ENCODE assay signal across 28 cellular contexts in the genomic region with DNA sequence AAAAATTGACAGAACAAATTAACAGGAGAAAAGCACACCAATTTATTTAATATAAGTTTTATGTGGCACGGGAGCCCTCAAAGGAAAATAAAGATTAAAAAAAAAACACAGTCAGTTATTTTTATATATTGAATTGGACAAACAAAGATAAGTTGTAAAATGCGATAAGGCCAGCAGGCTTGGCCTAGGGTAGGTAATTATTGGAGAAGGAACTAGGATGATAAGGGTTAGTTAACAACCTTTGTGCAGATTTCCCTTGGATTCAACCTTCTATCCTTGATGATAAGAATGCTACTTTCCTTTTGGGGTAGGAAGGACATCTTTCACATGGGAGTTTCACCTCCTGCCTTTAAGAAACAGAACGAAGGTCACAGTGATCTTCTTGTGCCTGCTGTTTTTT.
"Had no signal": no experiment of that assay in that cellular context is flagged by ENCODE, and none has a peak within 500 bp of the region (broad histone marks: within the 10 kb centered on the region; RNA-seq: fewer than 3 reads in every experiment).

No MANE protein-coding gene starts in this region.

- H3K4me3 ChIP-seq: neural progenitor cell, ovary, psoas muscle, right lobe of liver, sigmoid colon, smooth muscle cell, spleen, suprapubic skin, testis, tibial nerve, upper lobe of left lung, vagina had no signal

- H3K27ac ChIP-seq: neural progenitor cell, ovary, parathyroid adenoma, psoas muscle, right lobe of liver, sigmoid colon, spleen, suprapubic skin, testis, tibial nerve, upper lobe of left lung, vagina had no signal

- DNase-seq: natural killer cell; occipital lobe; ovary; posterior cingulate gyrus; psoas muscle; right cardiac atrium; right lobe of liver; sigmoid colon; spleen; stimulated activated CD4-positive, alpha-beta T cell treated with anti-CD3 and anti-CD28 coated beads, Interleukin-12 subunit alpha, Interleukin-12 subunit beta, amount 100 ng/mL, for 4 hours; stimulated activated CD4-positive, alpha-beta T cell treated with anti-CD3 and anti-CD28 coated beads, Interleukin-1b, Interleukin-23, amount 100 ng/mL, for 48 hours; stimulated activated CD4-positive, alpha-beta T cell treated with anti-CD3 and anti-CD28 coated beads, Interleukin-4, amount 100 ng/mL, for 1 hour; stimulated activated CD4-positive, alpha-beta T cell treated with anti-CD3 and anti-CD28 coated beads, Interleukin-4, amount 100 ng/mL, for 4 hours; stimulated activated CD8-positive, alpha-beta memory T cell treated with anti-CD3 and anti-CD28 coated beads, Interleukin-4, amount 100 ng/mL, for 48 hours; stimulated activated naive CD4-positive, alpha-beta T cell; stimulated activated naive CD8-positive, alpha-beta T cell treated with anti-CD3 and anti-CD28 coated beads, Interleukin-15, amount 100 ng/mL, for 72 hours; stimulated activated naive CD8-positive, alpha-beta T cell treated with anti-CD3 and anti-CD28 coated beads, Interleukin-15, Interleukin-2, amounts not matched to agents 100 U/mL and 50 U/mL, for 24 hours; substantia nigra; testis; trophoblast cell; upper lobe of left lung had no signal

- H3K27me3 ChIP-seq: neural progenitor cell, ovary, right lobe of liver, sigmoid colon, testis, tibial nerve, upper lobe of left lung, vagina had no signal

- H3K9me3 ChIP-seq: ovary, psoas muscle, right lobe of liver, sigmoid colon, spleen, suprapubic skin, testis, tibial nerve, upper lobe of left lung, vagina had no signal

- ATAC-seq: natural killer cell; psoas muscle; right cardiac atrium; right lobe of liver; stimulated activated memory B cell treated with anti-CD40 and anti-IgM and Interleukin-4, amounts not matched to agents 10 μg/mL and 1 μg/mL and 100 μg/mL, for 72 hours; stimulated activated naive CD8-positive, alpha-beta T cell treated with anti-CD3 and anti-CD28 coated beads, Interleukin-15, amount 100 ng/mL, for 72 hours; stimulated activated naive CD8-positive, alpha-beta T cell treated with anti-CD3 and anti-CD28 coated beads, Interleukin-15, Interleukin-2, amounts not matched to agents 100 U/mL and 50 U/mL, for 24 hours had no signal

- H3K9ac ChIP-seq: neural progenitor cell, parathyroid adenoma had no signal

- H3K4me1 ChIP-seq: neural progenitor cell, parathyroid adenoma, psoas muscle, right lobe of liver, sigmoid colon, spleen, suprapubic skin, testis, tibial nerve, upper lobe of left lung, vagina had no signal

- H3K4me2 ChIP-seq: neural progenitor cell, smooth muscle cell had no signal

- H3K36me3 ChIP-seq: neural progenitor cell, ovary, right lobe of liver, sigmoid colon, spleen, suprapubic skin, tibial nerve, upper lobe of left lung, vagina had no signal
